ENCODE assay signal across 11 cellular contexts in the genomic region with DNA sequence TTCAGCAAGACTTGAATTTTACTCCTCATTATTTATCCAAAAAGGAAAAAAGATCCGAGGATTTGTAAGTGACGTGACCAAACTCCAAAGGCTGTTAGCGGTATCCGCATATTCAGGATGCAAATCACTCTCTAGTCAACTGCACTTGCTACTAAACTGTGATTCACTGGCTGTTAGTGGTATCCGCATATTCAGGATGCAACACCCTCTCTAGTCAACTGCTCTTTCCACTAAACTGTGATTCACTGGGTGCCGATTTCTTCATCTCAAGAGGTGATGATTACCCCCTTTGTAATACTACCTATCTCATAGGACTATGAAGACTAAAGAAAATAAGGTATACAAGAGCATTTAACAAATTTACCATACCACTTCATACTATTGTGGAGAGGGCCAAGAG. TPM values are rescaled to one million over a fixed set of nuclear protein-coding genes. Genes with fewer than 3 reads are reported as not detected.
DNase-seq lines count a peak whose midpoint lies in the region; ATAC-seq, FAIRE-seq and TF ChIP-seq lines count a peak whose summit lies in the region.
"Had no signal": no experiment of that assay in that cellular context is flagged by ENCODE, and none has a peak within 500 bp of the region (broad histone marks: within the 10 kb centered on the region; RNA-seq: fewer than 3 reads in every experiment).

No MANE protein-coding gene starts in this region.

- H3K23ac ChIP-seq in mesendoderm (ENCODE audit: low read length): no peak overlapping the region

- no peak overlapping the region for H3K4ac ChIP-seq in mesendoderm (ENCODE audit: low read depth, low read length)

- no CpG with 5 or more reads among the region's 6 CpGs for WGBS in mesendoderm (ENCODE audit: extremely low coverage, insufficient coverage, low lambda C conversion rate)

- no peak overlapping the region for H2BK120ac ChIP-seq in mesendoderm (ENCODE audit: low read depth, low read length)

- H3K27me3 ChIP-seq in astrocyte (ENCODE audit: insufficient read depth, low read length) (no peaks in the 10 kb centered on the region), mesendoderm (ENCODE audit: insufficient read depth, low read length, poor library complexity) (no peaks in the 10 kb centered on the region)

- H3K4me2 ChIP-seq in astrocyte (ENCODE audit: low read length) (peak overlapping the region; percentile 78), mesendoderm (ENCODE audit: low read length) (no peak overlapping the region)
- H3K4me2 ChIP-seq: A549 had no signal

- peak overlapping the region; percentile 59 for H3K27ac ChIP-seq in astrocyte (ENCODE audit: low read depth, low read length)
- H3K27ac ChIP-seq in mesendoderm (ENCODE audit: low read depth, low read length): no peak overlapping the region
- H3K27ac ChIP-seq: A549 had no signal

- CTCF ChIA-PET in activated CD4-positive, alpha-beta T cell treated with anti-CD3 and anti-CD28 coated beads, Interleukin-2, amount 10 ng/mL, durations not matched to agents 7 days and 5 days (lab: Charles Lee): no interaction called here

- FAIRE-seq in astrocyte (lab: Jason Lieb, UNC): peak; percentile 85
- FAIRE-seq: A549 had no signal

- no peak overlapping the region for H2AFZ ChIP-seq in astrocyte (ENCODE audit: low read depth, low read length)

- peaks cover 47% of the 10 kb centered on the region for H4K20me1 ChIP-seq in astrocyte (ENCODE audit: insufficient read depth, low read length)

- peak; percentile 9 for DNase-seq in T-helper 2 cell treated with Interferon-gamma antibody and Interleukin-4, amounts not matched to agents 5 μg/mL and 100 μg/mL, for 36 hours (ENCODE audit: low spot score)
- no peak for DNase-seq in T-helper 2 cell
- DNase-seq in astrocyte (ENCODE audit: low read depth): peak; percentile 88
- peak; percentile 90 for DNase-seq in mesendoderm
- DNase-seq in SIG-M5 treated with dmso at 0.1 percent for 504 hours (lab: John Stamatoyannopoulos, UW; ENCODE audit: unreplicated experiment): no peak
- no peak for DNase-seq in activated CD4-positive, alpha-beta T cell treated with anti-CD3 and anti-CD28 coated beads, Interleukin-2, amount 10 ng/mL, durations not matched to agents 7 days and 5 days
- DNase-seq in HUDEP-2 (lab: John Stamatoyannopoulos, UW; ENCODE audit: unreplicated experiment in 76 of 76): no peak
- DNase-seq: naive thymus-derived CD8-positive, alpha-beta T cell; NCI-H748 treated with DMSO at 0.1 percent for 48 hours had no signal

- H3K79me2 ChIP-seq in astrocyte (ENCODE audit: insufficient read depth, low read length) (peaks cover 96% of the 10 kb centered on the region), mesendoderm (ENCODE audit: control insufficient read depth, insufficient read depth, low read length) (peaks cover 40% of the 10 kb centered on the region)

- H2AK5ac ChIP-seq in mesendoderm (ENCODE audit: low read length): no peak overlapping the region

- H3K36me3 ChIP-seq in astrocyte (ENCODE audit: insufficient read depth, low read length) (no peaks in the 10 kb centered on the region), mesendoderm (ENCODE audit: control insufficient read depth, insufficient read depth, low read length) (no peaks in the 10 kb centered on the region)

- ATAC-seq in HG02798 (IDR thresholded peaks at IDR 0.05; ENCODE audit: poor library complexity, unreplicated experiment): peak; percentile 47
- ATAC-seq: A549; naive thymus-derived CD8-positive, alpha-beta T cell had no signal

- no peak for TF ChIP-seq CTCF in astrocyte (IDR thresholded peaks at IDR 0.05; ENCODE audit: insufficient read depth, low read depth, low read length)

- POLR2A ChIA-PET in activated CD4-positive, alpha-beta T cell treated with anti-CD3 and anti-CD28 coated beads, Interleukin-2, amount 10 ng/mL, durations not matched to agents 7 days and 5 days (lab: Charles Lee): no interaction called here

- H3K9me3 ChIP-seq in astrocyte (ENCODE audit: insufficient read depth, low read depth, low read length): no peaks in the 10 kb centered on the region
- H3K9me3 ChIP-seq: A549 had no signal

- no peak overlapping the region for H3K56ac ChIP-seq in mesendoderm (ENCODE audit: low read length)

- no peak overlapping the region for H2BK15ac ChIP-seq in mesendoderm (replicated peaks; ENCODE audit: low read depth)

- H3K9ac ChIP-seq in astrocyte (ENCODE audit: low read length) (peak overlapping the region; percentile 19), mesendoderm (ENCODE audit: low read length) (no peak overlapping the region)

- no peaks in the 10 kb centered on the region for H3K9me3 Mint-ChIP-seq in T-helper 2 cell treated with Interferon-gamma antibody and Interleukin-4, amounts not matched to agents 5 μg/mL and 100 μg/mL, for 36 hours
- H3K9me3 Mint-ChIP-seq in astrocyte (ENCODE audit: unreplicated experiment): no peaks in the 10 kb centered on the region
- no peaks in the 10 kb centered on the region for H3K9me3 Mint-ChIP-seq in activated CD4-positive, alpha-beta T cell treated with anti-CD3 and anti-CD28 coated beads, Interleukin-2, amount 10 ng/mL, durations not matched to agents 7 days and 5 days
- H3K9me3 Mint-ChIP-seq: naive thymus-derived CD8-positive, alpha-beta T cell had no signal

- no peak overlapping the region for H3K18ac ChIP-seq in mesendoderm (ENCODE audit: low read length)

- no peak overlapping the region for H2BK5ac ChIP-seq in mesendoderm (ENCODE audit: low read length)

- peaks cover 23% of the 10 kb centered on the region for H3K4me1 Mint-ChIP-seq in T-helper 2 cell treated with Interferon-gamma antibody and Interleukin-4, amounts not matched to agents 5 μg/mL and 100 μg/mL, for 36 hours (ENCODE audit: low read depth)
- H3K4me1 Mint-ChIP-seq in astrocyte (ENCODE audit: low read depth, unreplicated experiment): peaks cover 27% of the 10 kb centered on the region
- H3K4me1 Mint-ChIP-seq in activated CD4-positive, alpha-beta T cell treated with anti-CD3 and anti-CD28 coated beads, Interleukin-2, amount 10 ng/mL, durations not matched to agents 7 days and 5 days: peaks cover 40% of the 10 kb centered on the region

- no peak overlapping the region for H3K4me3 Mint-ChIP-seq in T-helper 2 cell treated with Interferon-gamma antibody and Interleukin-4, amounts not matched to agents 5 μg/mL and 100 μg/mL, for 36 hours
- no peak overlapping the region for H3K4me3 Mint-ChIP-seq in astrocyte (ENCODE audit: unreplicated experiment)
- H3K4me3 Mint-ChIP-seq in activated CD4-positive, alpha-beta T cell treated with anti-CD3 and anti-CD28 coated beads, Interleukin-2, amount 10 ng/mL, durations not matched to agents 7 days and 5 days: no peak overlapping the region
- H3K4me3 Mint-ChIP-seq: naive thymus-derived CD8-positive, alpha-beta T cell had no signal

- peaks cover 2% of the 10 kb centered on the region for H3K36me3 Mint-ChIP-seq in T-helper 2 cell treated with Interferon-gamma antibody and Interleukin-4, amounts not matched to agents 5 μg/mL and 100 μg/mL, for 36 hours (ENCODE audit: low read depth)
- H3K36me3 Mint-ChIP-seq in astrocyte (ENCODE audit: low read depth, unreplicated experiment): peaks cover 3% of the 10 kb centered on the region
- peaks cover 8% of the 10 kb centered on the region for H3K36me3 Mint-ChIP-seq in activated CD4-positive, alpha-beta T cell treated with anti-CD3 and anti-CD28 coated beads, Interleukin-2, amount 10 ng/mL, durations not matched to agents 7 days and 5 days (ENCODE audit: low read depth)

- no peak overlapping the region for H4K8ac ChIP-seq in mesendoderm (ENCODE audit: low read depth, low read length)

- peaks cover 7% of the 10 kb centered on the region for H3K79me1 ChIP-seq in mesendoderm (ENCODE audit: low read length)

- H4K5ac ChIP-seq in mesendoderm (ENCODE audit: low read length): no peak overlapping the region

- no peak overlapping the region for H3K27ac Mint-ChIP-seq in T-helper 2 cell treated with Interferon-gamma antibody and Interleukin-4, amounts not matched to agents 5 μg/mL and 100 μg/mL, for 36 hours
- peak overlapping the region; percentile 45 for H3K27ac Mint-ChIP-seq in astrocyte (ENCODE audit: unreplicated experiment)
- H3K27ac Mint-ChIP-seq in activated CD4-positive, alpha-beta T cell treated with anti-CD3 and anti-CD28 coated beads, Interleukin-2, amount 10 ng/mL, durations not matched to agents 7 days and 5 days: no peak overlapping the region

- peak overlapping the region; percentile 22 for H3K4me3 ChIP-seq in astrocyte (ENCODE audit: insufficient read depth, low read depth, low read length)
- no peak overlapping the region for H3K4me3 ChIP-seq in mesendoderm (ENCODE audit: low read length)
- H3K4me3 ChIP-seq: A549 had no signal

- no peaks in the 10 kb centered on the region for H3K27me3 Mint-ChIP-seq in T-helper 2 cell treated with Interferon-gamma antibody and Interleukin-4, amounts not matched to agents 5 μg/mL and 100 μg/mL, for 36 hours (ENCODE audit: low read depth)
- no peaks in the 10 kb centered on the region for H3K27me3 Mint-ChIP-seq in astrocyte (ENCODE audit: low read depth, unreplicated experiment)
- H3K27me3 Mint-ChIP-seq in activated CD4-positive, alpha-beta T cell treated with anti-CD3 and anti-CD28 coated beads, Interleukin-2, amount 10 ng/mL, durations not matched to agents 7 days and 5 days: no peaks in the 10 kb centered on the region
- H3K27me3 Mint-ChIP-seq: naive thymus-derived CD8-positive, alpha-beta T cell had no signal

- H3K4me1 ChIP-seq in astrocyte (ENCODE audit: insufficient read depth, low read length) (peaks cover 14% of the 10 kb centered on the region), mesendoderm (ENCODE audit: control insufficient read depth, low read depth, low read length) (peaks cover 9% of the 10 kb centered on the region)

RNA-seq across cellular contexts. Expression of a gene that starts 5.7 kb away (rescaled TPM):
- 109 and 110 TPM in 2 replicates for total RNA-seq in astrocyte
- 93.2 TPM for polyA plus RNA-seq in mesendoderm (2013, experiment 1 of 2)
- 93.8 TPM for polyA plus RNA-seq in mesendoderm (2013, experiment 2 of 2)
- 10 to 100 TPM; 58.7 to 63.6 TPM for total RNA-seq in activated CD4-positive, alpha-beta T cell treated with anti-CD3 and anti-CD28 coated beads, Interleukin-2, amount 10 ng/mL, durations not matched to agents 7 days and 5 days

RNA-seq across cellular contexts. Expression of a gene that starts 45.8 kb away (rescaled TPM):
- total RNA-seq in astrocyte: 39.0 and 51.2 TPM in 2 replicates
- polyA plus RNA-seq in mesendoderm (2013, experiment 1 of 2): 33.2 TPM
- 33.5 TPM for polyA plus RNA-seq in mesendoderm (2013, experiment 2 of 2)
- total RNA-seq in activated CD4-positive, alpha-beta T cell treated with anti-CD3 and anti-CD28 coated beads, Interleukin-2, amount 10 ng/mL, durations not matched to agents 7 days and 5 days: 10 to 100 TPM; 21.5 to 22.5 TPM

Comparison
In these comparisons a context has a peak if more than half of its experiments do, and no peak if none do; other contexts are left out.
1. DNase-seq: peak in T-helper 2 cell treated with Interferon-gamma antibody and Interleukin-4, amounts not matched to agents 5 μg/mL and 100 μg/mL, for 36 hours (single experiment), astrocyte (single experiment) and mesendoderm (single experiment); none in T-helper 2 cell (0 of 5), SIG-M5 treated with dmso at 0.1 percent for 504 hours (single experiment), activated CD4-positive, alpha-beta T cell treated with anti-CD3 and anti-CD28 coated beads, Interleukin-2, amount 10 ng/mL, durations not matched to agents 7 days and 5 days (single experiment) and HUDEP-2 (0 of 76).